21 cellular contexts compared by ENCODE assay signal in the genomic region with DNA sequence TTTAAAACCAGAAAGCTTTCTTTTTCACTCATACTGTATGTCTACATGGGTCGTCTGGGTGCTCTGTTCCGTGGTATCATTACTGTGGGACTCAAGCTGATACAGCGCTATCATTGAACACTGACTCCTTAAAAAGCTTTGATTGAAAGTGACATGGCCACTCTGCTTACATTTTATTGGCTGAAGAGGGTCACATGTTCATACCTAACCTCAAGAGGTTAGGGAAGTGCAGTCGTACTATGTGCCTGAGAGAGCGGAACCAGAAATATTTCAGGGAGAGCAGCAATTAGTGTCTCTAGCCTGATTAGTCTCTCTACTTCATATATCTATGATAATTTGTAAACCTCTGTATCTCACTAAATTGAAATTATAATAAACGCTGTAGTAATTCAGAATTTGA.
"Had no signal": no experiment of that assay in that cellular context is flagged by ENCODE, and none has a peak within 500 bp of the region (broad histone marks: within the 10 kb centered on the region; RNA-seq: fewer than 3 reads in every experiment).

No MANE protein-coding gene starts in this region.

- ATAC-seq: foreskin keratinocyte; gastroesophageal sphincter; heart left ventricle; left cardiac atrium; left lung; naive thymus-derived CD8-positive, alpha-beta T cell; right lobe of liver had no signal

- DNase-seq: dermis blood vessel endothelial cell; effector memory CD4-positive, alpha-beta T cell; foreskin keratinocyte; heart left ventricle; kidney; left cardiac atrium; left lung; naive thymus-derived CD8-positive, alpha-beta T cell; right lobe of liver; small intestine; stimulated activated CD4-positive, alpha-beta T cell treated with anti-CD3 and anti-CD28 coated beads, Interleukin-15, amount 100 ng/mL, for 24 hours; stimulated activated CD4-positive, alpha-beta T cell treated with anti-CD3 and anti-CD28 coated beads, Interleukin-2, amount 100 ng/mL, for 48 hours; stimulated activated CD8-positive, alpha-beta memory T cell treated with anti-CD3 and anti-CD28 coated beads, Interleukin-4, amount 100 ng/mL, for 48 hours; stimulated activated naive CD4-positive, alpha-beta T cell treated with Interleukin-2 at 50 U/mL for 16 hours; stomach; testis; tibial artery; upper lobe of left lung had no signal

- H3K4me3 Mint-ChIP-seq: naive thymus-derived CD8-positive, alpha-beta T cell; neural crest cell had no signal

- H3K27ac Mint-ChIP-seq: progenitor cell of endocrine pancreas had no signal

- H3K27me3 Mint-ChIP-seq: naive thymus-derived CD8-positive, alpha-beta T cell; progenitor cell of endocrine pancreas had no signal

- H3K9me3 Mint-ChIP-seq: naive thymus-derived CD8-positive, alpha-beta T cell; neural crest cell had no signal
